In genomic region chr19:4851551-4852290, GRCh38 we compare ENCODE assay signal across 8 cellular contexts.
DNase-seq lines count a peak whose midpoint lies in the region; ATAC-seq and TF ChIP-seq lines count a peak whose summit lies in the region.

No MANE protein-coding gene starts in this region.

- ATAC-seq in HG03108 (IDR thresholded peaks at IDR 0.05; ENCODE audit: unreplicated experiment), result no peak
- no peak for ATAC-seq in GM18909 (IDR thresholded peaks at IDR 0.05; ENCODE audit: poor library complexity, unreplicated experiment)

- peak; percentile 72 for DNase-seq in DMS79 treated with DMSO at 0.1 percent for 48 hours (lab: John Stamatoyannopoulos, UW)
- peak; percentile 75 for DNase-seq in T-helper 9 cell
- DNase-seq in astrocyte of the hippocampus (ENCODE audit: low read depth, low spot score), result peak; percentile 81
- DNase-seq in iPS DF 19.7 (ENCODE audit: low read depth, low spot score), result peak; percentile 47
- peak; percentile 39 to 77 (median 71) for DNase-seq in stimulated activated CD4-positive, alpha-beta T cell treated with anti-CD3 and anti-CD28 coated beads, Interleukin-12 subunit alpha, Interleukin-12 subunit beta, amount 100 ng/mL, for 48 hours (ENCODE audit: low read depth in 2 of 3, low spot score in 1 of 3)

- peak; percentile 84 for TF ChIP-seq CTCF in LNCAP (IDR thresholded peaks at IDR 0.05)
